Comparison of ENCODE assay signal across 1 cellular context in genomic region chr3:54888873-54889272, GRCh38.
TF ChIP-seq lines count a peak whose summit lies in the region.

No MANE protein-coding gene starts in this region.

TF ChIP-seq in IMR-90, 13 proteins besides CTCF, POLR2A, EP300 and RAD21 (continued from another document):
- TF ChIP-seq USF2 (IDR thresholded peaks at IDR 0.05; ENCODE audit: low read depth, low read length) (no peak), CEBPB (IDR thresholded peaks at IDR 0.05; ENCODE audit: low read depth, low read length) (no peak), RFX5 (IDR thresholded peaks at IDR 0.05; ENCODE audit: low read depth, low read length) (no peak), CHD1 (IDR thresholded peaks at IDR 0.05; ENCODE audit: low read depth, low read length) (no peak), FOS (IDR thresholded peaks at IDR 0.05; ENCODE audit: low read depth, low read length) (no peak), MAFK (IDR thresholded peaks at IDR 0.05; ENCODE audit: low read depth, low read length) (no peak), BHLHE40 (IDR thresholded peaks at IDR 0.05; ENCODE audit: low read depth, low read length) (no peak), SMC3 (IDR thresholded peaks at IDR 0.05; ENCODE audit: low read depth, low read length) (no peak), NFE2L2 (IDR thresholded peaks at IDR 0.05; ENCODE audit: low read depth, low read length) (no peak)
- TF ChIP-seq, protein P1, sequence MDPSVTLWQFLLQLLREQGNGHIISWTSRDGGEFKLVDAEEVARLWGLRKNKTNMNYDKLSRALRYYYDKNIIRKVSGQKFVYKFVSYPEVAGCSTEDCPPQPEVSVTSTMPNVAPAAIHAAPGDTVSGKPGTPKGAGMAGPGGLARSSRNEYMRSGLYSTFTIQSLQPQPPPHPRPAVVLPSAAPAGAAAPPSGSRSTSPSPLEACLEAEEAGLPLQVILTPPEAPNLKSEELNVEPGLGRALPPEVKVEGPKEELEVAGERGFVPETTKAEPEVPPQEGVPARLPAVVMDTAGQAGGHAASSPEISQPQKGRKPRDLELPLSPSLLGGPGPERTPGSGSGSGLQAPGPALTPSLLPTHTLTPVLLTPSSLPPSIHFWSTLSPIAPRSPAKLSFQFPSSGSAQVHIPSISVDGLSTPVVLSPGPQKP (IDR thresholded peaks at IDR 0.05; ENCODE audit: borderline replicate concordance, low read depth, low read length), result no peak
TF ChIP-seq in IMR-90: peak in this region for 0.
